Comparison of ENCODE assay signal across 7 cellular contexts in genomic region chr14:89091781-89092180, GRCh38.
"Had no signal": no experiment of that assay in that cellular context is flagged by ENCODE, and none has a peak within 500 bp of the region (broad histone marks: within the 10 kb centered on the region; RNA-seq: fewer than 3 reads in every experiment).

No MANE protein-coding gene starts in this region.

- H3K27ac ChIP-seq: HL-60, KMS-11 had no signal

- DNase-seq: IMR-90, KBM-7, KG1 had no signal

- H3K4me3 ChIP-seq: K562 had no signal

- ATAC-seq: HepG2, K562 had no signal
